ENCODE assay signal across 1 cellular context in the genomic region with DNA sequence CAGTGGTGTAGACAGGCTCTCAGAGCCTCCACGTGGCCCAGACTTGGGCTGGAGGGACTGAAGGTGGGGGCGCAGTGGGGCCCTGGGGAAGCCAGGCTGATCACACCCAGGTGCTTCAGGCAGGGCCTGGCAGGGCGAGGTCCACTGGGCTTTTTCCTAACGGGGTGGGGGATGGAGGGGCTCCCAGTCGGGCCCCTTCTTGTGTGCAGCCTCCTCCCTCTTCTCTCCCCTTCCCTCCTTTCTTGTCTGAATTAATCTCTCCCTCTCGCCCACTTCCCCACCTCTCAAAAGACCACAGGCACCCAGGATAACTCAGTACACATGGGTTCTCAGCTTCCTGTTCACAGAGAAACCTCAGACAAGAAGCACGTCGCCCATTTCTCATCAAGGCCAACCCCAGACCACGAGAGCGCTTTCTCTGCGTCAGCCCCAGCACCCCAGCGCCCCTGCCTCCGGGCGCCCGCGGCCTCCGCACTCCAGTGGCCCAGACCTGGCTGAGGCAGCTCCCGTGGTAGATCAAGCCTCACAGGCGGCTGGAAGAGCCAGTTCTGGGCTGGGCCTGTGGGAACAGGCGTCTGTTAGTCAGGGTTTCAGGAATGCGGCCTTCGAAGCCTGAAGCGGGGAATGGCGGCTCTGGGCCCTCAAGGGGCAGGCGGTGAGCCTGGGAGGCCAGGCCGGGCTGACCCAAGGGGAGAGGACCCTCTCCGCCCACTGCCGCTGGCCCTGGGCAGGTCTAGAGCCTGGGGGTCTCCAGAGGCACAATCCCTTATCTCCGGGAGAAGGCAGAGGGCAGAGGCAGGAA.
TF ChIP-seq lines count a peak whose summit lies in the region.

No MANE protein-coding gene starts in this region.

TF ChIP-seq in HepG2, 621 proteins besides CTCF, POLR2A, EP300 and RAD21 (continued from another document and continues in another):
- TF ChIP-seq, protein P1, sequence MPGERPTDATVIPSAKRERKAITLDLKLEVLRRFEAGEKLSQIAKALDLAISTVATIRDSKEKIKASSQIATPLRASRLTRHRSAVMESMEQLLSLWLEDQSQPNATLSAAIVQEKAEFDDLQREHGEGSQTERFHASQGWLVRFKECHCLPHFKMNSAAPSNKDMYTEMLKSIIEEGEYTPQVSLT (CRISPR knock-in tag; IDR thresholded peaks at IDR 0.05; ENCODE audit: borderline replicate concordance, low read depth), result no peak
- TF ChIP-seq CENPX (CRISPR knock-in tag; IDR thresholded peaks at IDR 0.05), result no peak
- 0 out of 2 replicates have a peak, but pooled peaks have one; percentile 39 for TF ChIP-seq MZF1 (CRISPR knock-in tag; IDR thresholded peaks at IDR 0.05; ENCODE audit: borderline replicate concordance)
- TF ChIP-seq MED1 (CRISPR knock-in tag; IDR thresholded peaks at IDR 0.05), result 0 out of 2 replicates have a peak, but pooled peaks have one; percentile 18
- TF ChIP-seq, protein P2, sequence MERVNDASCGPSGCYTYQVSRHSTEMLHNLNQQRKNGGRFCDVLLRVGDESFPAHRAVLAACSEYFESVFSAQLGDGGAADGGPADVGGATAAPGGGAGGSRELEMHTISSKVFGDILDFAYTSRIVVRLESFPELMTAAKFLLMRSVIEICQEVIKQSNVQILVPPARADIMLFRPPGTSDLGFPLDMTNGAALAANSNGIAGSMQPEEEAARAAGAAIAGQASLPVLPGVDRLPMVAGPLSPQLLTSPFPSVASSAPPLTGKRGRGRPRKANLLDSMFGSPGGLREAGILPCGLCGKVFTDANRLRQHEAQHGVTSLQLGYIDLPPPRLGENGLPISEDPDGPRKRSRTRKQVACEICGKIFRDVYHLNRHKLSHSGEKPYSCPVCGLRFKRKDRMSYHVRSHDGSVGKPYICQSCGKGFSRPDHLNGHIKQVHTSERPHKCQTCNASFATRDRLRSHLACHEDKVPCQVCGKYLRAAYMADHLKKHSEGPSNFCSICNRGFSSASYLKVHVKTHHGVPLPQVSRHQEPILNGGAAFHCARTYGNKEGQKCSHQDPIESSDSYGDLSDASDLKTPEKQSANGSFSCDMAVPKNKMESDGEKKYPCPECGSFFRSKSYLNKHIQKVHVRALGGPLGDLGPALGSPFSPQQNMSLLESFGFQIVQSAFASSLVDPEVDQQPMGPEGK (CRISPR knock-in tag; IDR thresholded peaks at IDR 0.05), result peak; percentile 48
- peak; percentile 36; the same call in 1 of the 2 replicates for TF ChIP-seq ZNF143 (CRISPR knock-in tag; IDR thresholded peaks at IDR 0.05)
- TF ChIP-seq ZSCAN31 (CRISPR knock-in tag; IDR thresholded peaks at IDR 0.05; ENCODE audit: low read depth), result peak; percentile 1; the same call in 1 of the 2 replicates
- no peak for TF ChIP-seq ZNF547 (CRISPR knock-in tag; IDR thresholded peaks at IDR 0.05)
- TF ChIP-seq, protein P3, sequence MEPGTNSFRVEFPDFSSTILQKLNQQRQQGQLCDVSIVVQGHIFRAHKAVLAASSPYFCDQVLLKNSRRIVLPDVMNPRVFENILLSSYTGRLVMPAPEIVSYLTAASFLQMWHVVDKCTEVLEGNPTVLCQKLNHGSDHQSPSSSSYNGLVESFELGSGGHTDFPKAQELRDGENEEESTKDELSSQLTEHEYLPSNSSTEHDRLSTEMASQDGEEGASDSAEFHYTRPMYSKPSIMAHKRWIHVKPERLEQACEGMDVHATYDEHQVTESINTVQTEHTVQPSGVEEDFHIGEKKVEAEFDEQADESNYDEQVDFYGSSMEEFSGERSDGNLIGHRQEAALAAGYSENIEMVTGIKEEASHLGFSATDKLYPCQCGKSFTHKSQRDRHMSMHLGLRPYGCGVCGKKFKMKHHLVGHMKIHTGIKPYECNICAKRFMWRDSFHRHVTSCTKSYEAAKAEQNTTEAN (CRISPR knock-in tag; conservative IDR thresholded peaks at IDR 0.05), result 0 out of 2 replicates have a peak, but pooled peaks have one; percentile 32
- 0 out of 2 replicates have a peak, but pooled peaks have one; percentile 26 for TF ChIP-seq DMAP1 (CRISPR knock-in tag; IDR thresholded peaks at IDR 0.05)
- TF ChIP-seq ZFY (CRISPR knock-in tag; IDR thresholded peaks at IDR 0.05), result peak; percentile 47; the same call in 1 of the 2 replicates
- TF ChIP-seq HOXA3 (CRISPR knock-in tag; IDR thresholded peaks at IDR 0.05), result 0 out of 2 replicates have a peak, but pooled peaks have one; percentile 29
- TF ChIP-seq, protein P4, sequence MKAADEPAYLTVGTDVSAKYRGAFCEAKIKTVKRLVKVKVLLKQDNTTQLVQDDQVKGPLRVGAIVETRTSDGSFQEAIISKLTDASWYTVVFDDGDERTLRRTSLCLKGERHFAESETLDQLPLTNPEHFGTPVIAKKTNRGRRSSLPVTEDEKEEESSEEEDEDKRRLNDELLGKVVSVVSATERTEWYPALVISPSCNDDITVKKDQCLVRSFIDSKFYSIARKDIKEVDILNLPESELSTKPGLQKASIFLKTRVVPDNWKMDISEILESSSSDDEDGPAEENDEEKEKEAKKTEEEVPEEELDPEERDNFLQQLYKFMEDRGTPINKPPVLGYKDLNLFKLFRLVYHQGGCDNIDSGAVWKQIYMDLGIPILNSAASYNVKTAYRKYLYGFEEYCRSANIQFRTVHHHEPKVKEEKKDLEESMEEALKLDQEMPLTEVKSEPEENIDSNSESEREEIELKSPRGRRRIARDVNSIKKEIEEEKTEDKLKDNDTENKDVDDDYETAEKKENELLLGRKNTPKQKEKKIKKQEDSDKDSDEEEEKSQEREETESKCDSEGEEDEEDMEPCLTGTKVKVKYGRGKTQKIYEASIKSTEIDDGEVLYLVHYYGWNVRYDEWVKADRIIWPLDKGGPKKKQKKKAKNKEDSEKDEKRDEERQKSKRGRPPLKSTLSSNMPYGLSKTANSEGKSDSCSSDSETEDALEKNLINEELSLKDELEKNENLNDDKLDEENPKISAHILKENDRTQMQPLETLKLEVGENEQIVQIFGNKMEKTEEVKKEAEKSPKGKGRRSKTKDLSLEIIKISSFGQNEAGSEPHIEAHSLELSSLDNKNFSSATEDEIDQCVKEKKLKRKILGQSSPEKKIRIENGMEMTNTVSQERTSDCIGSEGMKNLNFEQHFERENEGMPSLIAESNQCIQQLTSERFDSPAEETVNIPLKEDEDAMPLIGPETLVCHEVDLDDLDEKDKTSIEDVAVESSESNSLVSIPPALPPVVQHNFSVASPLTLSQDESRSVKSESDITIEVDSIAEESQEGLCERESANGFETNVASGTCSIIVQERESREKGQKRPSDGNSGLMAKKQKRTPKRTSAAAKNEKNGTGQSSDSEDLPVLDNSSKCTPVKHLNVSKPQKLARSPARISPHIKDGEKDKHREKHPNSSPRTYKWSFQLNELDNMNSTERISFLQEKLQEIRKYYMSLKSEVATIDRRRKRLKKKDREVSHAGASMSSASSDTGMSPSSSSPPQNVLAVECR (CRISPR knock-in tag; IDR thresholded peaks at IDR 0.05; ENCODE audit: borderline replicate concordance), result peak; percentile 18; the same call in 1 of the 2 replicates
- TF ChIP-seq ZMAT3 (CRISPR knock-in tag; conservative IDR thresholded peaks at IDR 0.05), result 0 out of 2 replicates have a peak, but pooled peaks have one; percentile 16
- TF ChIP-seq SRSF1 (optimal IDR thresholded peaks at IDR 0.05; ENCODE audit: low read depth, low read length), result peak; percentile 63
- peak; percentile 83; the same call in 1 of the 2 replicates for TF ChIP-seq ZNF572 (CRISPR knock-in tag; IDR thresholded peaks at IDR 0.05)
- no peak for TF ChIP-seq ZNF124 (CRISPR knock-in tag; IDR thresholded peaks at IDR 0.05)
- TF ChIP-seq, protein P5, sequence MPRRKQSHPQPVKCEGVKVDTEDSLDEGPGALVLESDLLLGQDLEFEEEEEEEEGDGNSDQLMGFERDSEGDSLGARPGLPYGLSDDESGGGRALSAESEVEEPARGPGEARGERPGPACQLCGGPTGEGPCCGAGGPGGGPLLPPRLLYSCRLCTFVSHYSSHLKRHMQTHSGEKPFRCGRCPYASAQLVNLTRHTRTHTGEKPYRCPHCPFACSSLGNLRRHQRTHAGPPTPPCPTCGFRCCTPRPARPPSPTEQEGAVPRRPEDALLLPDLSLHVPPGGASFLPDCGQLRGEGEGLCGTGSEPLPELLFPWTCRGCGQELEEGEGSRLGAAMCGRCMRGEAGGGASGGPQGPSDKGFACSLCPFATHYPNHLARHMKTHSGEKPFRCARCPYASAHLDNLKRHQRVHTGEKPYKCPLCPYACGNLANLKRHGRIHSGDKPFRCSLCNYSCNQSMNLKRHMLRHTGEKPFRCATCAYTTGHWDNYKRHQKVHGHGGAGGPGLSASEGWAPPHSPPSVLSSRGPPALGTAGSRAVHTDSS (CRISPR knock-in tag; conservative IDR thresholded peaks at IDR 0.05), result 0 out of 2 replicates have a peak, but pooled peaks have one; percentile 36
- peak; percentile 60; the same call in 1 of the 2 replicates for TF ChIP-seq NFKB2 (CRISPR knock-in tag; IDR thresholded peaks at IDR 0.05; ENCODE audit: borderline replicate concordance)
- TF ChIP-seq, protein P6, sequence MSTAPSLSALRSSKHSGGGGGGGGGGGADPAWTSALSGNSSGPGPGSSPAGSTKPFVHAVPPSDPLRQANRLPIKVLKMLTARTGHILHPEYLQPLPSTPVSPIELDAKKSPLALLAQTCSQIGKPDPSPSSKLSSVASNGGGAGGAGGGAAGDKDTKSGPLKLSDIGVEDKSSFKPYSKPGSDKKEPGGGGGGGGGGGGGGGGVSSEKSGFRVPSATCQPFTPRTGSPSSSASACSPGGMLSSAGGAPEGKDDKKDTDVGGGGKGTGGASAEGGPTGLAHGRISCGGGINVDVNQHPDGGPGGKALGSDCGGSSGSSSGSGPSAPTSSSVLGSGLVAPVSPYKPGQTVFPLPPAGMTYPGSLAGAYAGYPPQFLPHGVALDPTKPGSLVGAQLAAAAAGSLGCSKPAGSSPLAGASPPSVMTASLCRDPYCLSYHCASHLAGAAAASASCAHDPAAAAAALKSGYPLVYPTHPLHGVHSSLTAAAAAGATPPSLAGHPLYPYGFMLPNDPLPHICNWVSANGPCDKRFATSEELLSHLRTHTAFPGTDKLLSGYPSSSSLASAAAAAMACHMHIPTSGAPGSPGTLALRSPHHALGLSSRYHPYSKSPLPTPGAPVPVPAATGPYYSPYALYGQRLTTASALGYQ (CRISPR knock-in tag; IDR thresholded peaks at IDR 0.05), result peak; percentile 50; the same call in 1 of the 2 replicates
- TF ChIP-seq ZNF501 (CRISPR knock-in tag; IDR thresholded peaks at IDR 0.05), result peak; percentile 55; the same call in 1 of the 2 replicates
- 0 out of 2 replicates have a peak, but pooled peaks have one; percentile 20 for TF ChIP-seq ZNF629 (CRISPR knock-in tag; conservative IDR thresholded peaks at IDR 0.05)
- 0 out of 2 replicates have a peak, but pooled peaks have one; percentile 22 for TF ChIP-seq ZNF607 (CRISPR knock-in tag; IDR thresholded peaks at IDR 0.05; ENCODE audit: borderline replicate concordance)
- TF ChIP-seq RBFOX2 (IDR thresholded peaks at IDR 0.05; ENCODE audit: low read depth, low read length), result peak; percentile 50
- 0 out of 2 replicates have a peak, but pooled peaks have one; percentile 38 for TF ChIP-seq MTF2 (CRISPR knock-in tag; IDR thresholded peaks at IDR 0.05; ENCODE audit: borderline replicate concordance)
- TF ChIP-seq ERF (CRISPR knock-in tag; IDR thresholded peaks at IDR 0.05), result no peak
- TF ChIP-seq MYNN (CRISPR knock-in tag; IDR thresholded peaks at IDR 0.05; ENCODE audit: low read depth), result no peak
- no peak for TF ChIP-seq ZNF24 (IDR thresholded peaks at IDR 0.05)
- TF ChIP-seq, protein P7, sequence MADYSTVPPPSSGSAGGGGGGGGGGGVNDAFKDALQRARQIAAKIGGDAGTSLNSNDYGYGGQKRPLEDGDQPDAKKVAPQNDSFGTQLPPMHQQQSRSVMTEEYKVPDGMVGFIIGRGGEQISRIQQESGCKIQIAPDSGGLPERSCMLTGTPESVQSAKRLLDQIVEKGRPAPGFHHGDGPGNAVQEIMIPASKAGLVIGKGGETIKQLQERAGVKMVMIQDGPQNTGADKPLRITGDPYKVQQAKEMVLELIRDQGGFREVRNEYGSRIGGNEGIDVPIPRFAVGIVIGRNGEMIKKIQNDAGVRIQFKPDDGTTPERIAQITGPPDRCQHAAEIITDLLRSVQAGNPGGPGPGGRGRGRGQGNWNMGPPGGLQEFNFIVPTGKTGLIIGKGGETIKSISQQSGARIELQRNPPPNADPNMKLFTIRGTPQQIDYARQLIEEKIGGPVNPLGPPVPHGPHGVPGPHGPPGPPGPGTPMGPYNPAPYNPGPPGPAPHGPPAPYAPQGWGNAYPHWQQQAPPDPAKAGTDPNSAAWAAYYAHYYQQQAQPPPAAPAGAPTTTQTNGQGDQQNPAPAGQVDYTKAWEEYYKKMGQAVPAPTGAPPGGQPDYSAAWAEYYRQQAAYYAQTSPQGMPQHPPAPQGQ (CRISPR knock-in tag; IDR thresholded peaks at IDR 0.05; ENCODE audit: borderline replicate concordance), result no peak
- TF ChIP-seq DNMT1 (CRISPR knock-in tag; IDR thresholded peaks at IDR 0.05), result no peak
- TF ChIP-seq, protein P8, sequence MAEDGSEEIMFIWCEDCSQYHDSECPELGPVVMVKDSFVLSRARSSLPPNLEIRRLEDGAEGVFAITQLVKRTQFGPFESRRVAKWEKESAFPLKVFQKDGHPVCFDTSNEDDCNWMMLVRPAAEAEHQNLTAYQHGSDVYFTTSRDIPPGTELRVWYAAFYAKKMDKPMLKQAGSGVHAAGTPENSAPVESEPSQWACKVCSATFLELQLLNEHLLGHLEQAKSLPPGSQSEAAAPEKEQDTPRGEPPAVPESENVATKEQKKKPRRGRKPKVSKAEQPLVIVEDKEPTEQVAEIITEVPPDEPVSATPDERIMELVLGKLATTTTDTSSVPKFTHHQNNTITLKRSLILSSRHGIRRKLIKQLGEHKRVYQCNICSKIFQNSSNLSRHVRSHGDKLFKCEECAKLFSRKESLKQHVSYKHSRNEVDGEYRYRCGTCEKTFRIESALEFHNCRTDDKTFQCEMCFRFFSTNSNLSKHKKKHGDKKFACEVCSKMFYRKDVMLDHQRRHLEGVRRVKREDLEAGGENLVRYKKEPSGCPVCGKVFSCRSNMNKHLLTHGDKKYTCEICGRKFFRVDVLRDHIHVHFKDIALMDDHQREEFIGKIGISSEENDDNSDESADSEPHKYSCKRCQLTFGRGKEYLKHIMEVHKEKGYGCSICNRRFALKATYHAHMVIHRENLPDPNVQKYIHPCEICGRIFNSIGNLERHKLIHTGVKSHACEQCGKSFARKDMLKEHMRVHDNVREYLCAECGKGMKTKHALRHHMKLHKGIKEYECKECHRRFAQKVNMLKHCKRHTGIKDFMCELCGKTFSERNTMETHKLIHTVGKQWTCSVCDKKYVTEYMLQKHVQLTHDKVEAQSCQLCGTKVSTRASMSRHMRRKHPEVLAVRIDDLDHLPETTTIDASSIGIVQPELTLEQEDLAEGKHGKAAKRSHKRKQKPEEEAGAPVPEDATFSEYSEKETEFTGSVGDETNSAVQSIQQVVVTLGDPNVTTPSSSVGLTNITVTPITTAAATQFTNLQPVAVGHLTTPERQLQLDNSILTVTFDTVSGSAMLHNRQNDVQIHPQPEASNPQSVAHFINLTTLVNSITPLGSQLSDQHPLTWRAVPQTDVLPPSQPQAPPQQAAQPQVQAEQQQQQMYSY (CRISPR knock-in tag; IDR thresholded peaks at IDR 0.05), result 0 out of 2 replicates have a peak, but pooled peaks have one; percentile 21
- TF ChIP-seq, protein P9, sequence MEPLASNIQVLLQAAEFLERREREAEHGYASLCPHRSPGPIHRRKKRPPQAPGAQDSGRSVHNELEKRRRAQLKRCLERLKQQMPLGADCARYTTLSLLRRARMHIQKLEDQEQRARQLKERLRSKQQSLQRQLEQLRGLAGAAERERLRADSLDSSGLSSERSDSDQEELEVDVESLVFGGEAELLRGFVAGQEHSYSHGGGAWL (CRISPR knock-in tag; IDR thresholded peaks at IDR 0.05), result no peak; the same call in 1 of the 2 replicates
- 0 out of 2 replicates have a peak, but pooled peaks have one; percentile 26 for TF ChIP-seq ZNF546 (CRISPR knock-in tag; conservative IDR thresholded peaks at IDR 0.05)
- TF ChIP-seq ZBTB38 (CRISPR knock-in tag; IDR thresholded peaks at IDR 0.05), result peak; percentile 87
- peak; percentile 26 for TF ChIP-seq AGO2 (optimal IDR thresholded peaks at IDR 0.05; ENCODE audit: low read depth, low read length)
